9 cellular contexts compared by ENCODE assay signal in the genomic region with DNA sequence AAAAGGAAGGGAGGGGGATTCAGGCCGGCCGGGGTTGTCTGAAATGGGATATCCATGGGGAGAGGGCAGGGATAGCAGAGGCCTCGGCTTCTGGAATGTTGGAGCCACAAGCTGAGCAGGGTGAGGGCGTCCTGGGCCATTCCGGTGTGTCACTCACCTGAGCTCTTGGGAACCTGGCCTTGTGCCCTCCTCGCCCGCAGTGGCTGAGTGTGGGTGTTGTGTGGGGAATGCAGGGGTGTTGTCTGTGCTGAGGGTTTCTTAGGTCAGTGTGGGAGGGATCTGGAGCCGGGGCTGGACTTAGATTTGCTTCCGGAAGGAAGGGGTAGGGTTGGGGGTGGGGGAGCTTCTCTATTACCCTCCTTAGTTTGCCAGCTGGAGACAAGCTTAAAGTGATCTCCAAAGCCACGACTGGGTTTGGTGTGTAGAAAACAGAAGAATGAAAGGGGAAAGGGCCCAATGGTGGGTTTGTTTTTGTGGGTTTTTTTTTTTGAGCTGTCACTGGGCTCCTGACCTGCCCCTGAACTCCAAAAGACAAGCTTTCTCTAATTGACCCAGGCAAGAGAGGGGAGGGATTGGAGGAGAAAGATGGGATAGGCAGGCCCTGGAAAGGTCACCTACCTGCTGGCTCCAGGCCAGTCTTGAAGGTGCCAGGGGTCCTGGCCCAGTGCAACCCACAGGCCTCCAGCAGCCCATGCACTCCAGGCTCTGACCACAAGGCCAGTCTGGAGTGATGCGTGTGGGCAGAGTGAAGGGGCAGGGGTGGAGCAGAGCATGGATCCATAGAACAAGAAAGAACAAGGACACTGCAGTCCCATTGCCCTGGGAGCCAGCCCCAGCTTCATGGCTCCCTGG. TPM values are rescaled to one million over a fixed set of nuclear protein-coding genes. Genes with fewer than 3 reads are reported as not detected.
DNase-seq lines count a peak whose midpoint lies in the region; ATAC-seq lines count a peak whose summit lies in the region.
"Had no signal": no experiment of that assay in that cellular context is flagged by ENCODE, and none has a peak within 500 bp of the region (broad histone marks: within the 10 kb centered on the region; RNA-seq: fewer than 3 reads in every experiment).

A gene (minus strand): TSS at position 211 of the 852 bp plus-strand sequence. CDS start 1,120 bp downstream, outside the sequence.

- ATAC-seq in esophagus mucosa (peak; percentile 42), HG03045 (IDR thresholded peaks at IDR 0.05; ENCODE audit: unreplicated experiment) (no peak), GM19324 (IDR thresholded peaks at IDR 0.05; ENCODE audit: low FRiP score, unreplicated experiment) (no peak), GM21737 (IDR thresholded peaks at IDR 0.05; ENCODE audit: unreplicated experiment) (no peak)

- H3K9me3 ChIP-seq in mucosa of stomach (ENCODE audit: control insufficient read depth, low read length) = no peaks in the 10 kb centered on the region

- no peak within 1 kb of the TSS for H3K27ac ChIP-seq in ACC112 (ENCODE audit: low read depth, low read length)

- H3K4me1 ChIP-seq in ACC112 (ENCODE audit: control insufficient read depth, insufficient read depth, low read length, unreplicated experiment) = peaks cover 4% of the 10 kb centered on the region
- H3K4me1 ChIP-seq in mucosa of stomach (ENCODE audit: control insufficient read depth, insufficient read depth, low read length) = peaks cover 15% of the 10 kb centered on the region

- peak within 1 kb of the TSS; percentile 18 for H3K9ac ChIP-seq in mucosa of stomach (ENCODE audit: low read length)

- no peaks in the 10 kb centered on the region for H3K79me2 ChIP-seq in ACC112 (ENCODE audit: control insufficient read depth, insufficient read depth, low read length, unreplicated experiment)

- H3K27me3 ChIP-seq in ACC112 (ENCODE audit: insufficient read depth, low read length) (no peaks in the 10 kb centered on the region), mucosa of stomach (ENCODE audit: control insufficient read depth, insufficient read depth, low read length) (no peaks in the 10 kb centered on the region)

- H2AFZ ChIP-seq in ACC112 (ENCODE audit: low read length, unreplicated experiment) = peak within 1 kb of the TSS; percentile 14

- H3K4me3 ChIP-seq in ACC112 (ENCODE audit: low read depth, low read length) (no peak within 1 kb of the TSS), mucosa of stomach (ENCODE audit: low read length) (no peak within 1 kb of the TSS)

- DNase-seq in NCI-H226 (peak; percentile 71), globus pallidus (ENCODE audit: low spot score) (no peak)
- DNase-seq: amniotic stem cell had no signal

- no peaks in the 10 kb centered on the region for H3K36me3 ChIP-seq in ACC112 (ENCODE audit: insufficient read depth, low read length)
- H3K36me3 ChIP-seq in mucosa of stomach (ENCODE audit: control insufficient read depth, insufficient read depth, low read length) = no peaks in the 10 kb centered on the region

RNA-seq across cellular contexts. Expression of the gene that starts here (rescaled TPM):
- total RNA-seq in esophagus mucosa = 0.32 TPM

Comparison
In these comparisons a context has a peak if more than half of its experiments do, and no peak if none do; other contexts are left out.
1. Peak in ATAC-seq in esophagus mucosa; RNA of the gene not detected or under 1 TPM.